10 cellular contexts compared by ENCODE assay signal in genomic region chr7:12913002-12913401, GRCh38.
"Had no signal": no experiment of that assay in that cellular context is flagged by ENCODE, and none has a peak within 500 bp of the region (broad histone marks: within the 10 kb centered on the region; RNA-seq: fewer than 3 reads in every experiment).

No MANE protein-coding gene starts in this region.

- ATAC-seq: GM23338, HCT116 had no signal

- H3K9ac ChIP-seq: GM23248 had no signal

- DNase-seq: GM23248, GOT3, H7, H9, HCEC 1CT, HFFc6 had no signal

- FAIRE-seq: H1 had no signal

- H2AFZ ChIP-seq: GM23248, GM23338 had no signal

- H3K4me3 ChIP-seq: GM23248, GM23338, HAP-1 had no signal

- H3K9me3 Mint-ChIP-seq: GM23338, HFFc6 had no signal

- H3K4me3 Mint-ChIP-seq: GM23338, H9, HFFc6 had no signal

- H3K36me3 ChIP-seq: HAP-1 had no signal

- H3K9me3 ChIP-seq: HAP-1 had no signal

- H3K27ac ChIP-seq: GM23248 had no signal

- H3K27ac Mint-ChIP-seq: GM23338, H9, HFFc6 had no signal

- H3K4me2 ChIP-seq: GM23338 had no signal
